ENCODE assay signal across 1 cellular context in genomic region chrX:1224954-1225353, GRCh38.
TF ChIP-seq lines count a peak whose summit lies in the region.

No MANE protein-coding gene starts in this region.

TF ChIP-seq in H1, 55 proteins besides CTCF, POLR2A, EP300 and RAD21:
- TF ChIP-seq RFX5 (IDR thresholded peaks at IDR 0.05; ENCODE audit: borderline replicate concordance, low read depth, low read length), result no peak
- TF ChIP-seq RBBP5 (IDR thresholded peaks at IDR 0.05; ENCODE audit: borderline replicate concordance, low read depth, low read length), result no peak
